In genomic region chr5:135188233-135188909, GRCh38 we compare ENCODE assay signal across 17 cellular contexts.
DNase-seq lines count a peak whose midpoint lies in the region; ATAC-seq, FAIRE-seq and TF ChIP-seq lines count a peak whose summit lies in the region.
"Had no signal": no experiment of that assay in that cellular context is flagged by ENCODE, and none has a peak within 500 bp of the region (broad histone marks: within the 10 kb centered on the region; RNA-seq: fewer than 3 reads in every experiment).

No MANE protein-coding gene starts in this region.

- no peak overlapping the region for H4K5ac ChIP-seq in H1 (ENCODE audit: insufficient read length, low read depth, low read length)

- no peak for ATAC-seq in HG03045 (IDR thresholded peaks at IDR 0.05; ENCODE audit: unreplicated experiment)
- ATAC-seq: HCT116, Panc1 had no signal

- H2AFZ ChIP-seq in Karpas-422 (ENCODE audit: low read length) (no peak overlapping the region), H1 (ENCODE audit: low read length) (no peak overlapping the region), parathyroid adenoma (no peak overlapping the region)
- H2AFZ ChIP-seq: GM23248 had no signal

- DNase-seq in DMS53 (lab: John Stamatoyannopoulos, UW) (peak; percentile 65), Karpas-422 (peak; percentile 55), H1 (ENCODE audit: low read depth in 1 of 2, low spot score in 2 of 2) (no peak), NCI-H1694 (lab: John Stamatoyannopoulos, UW) (no peak), GM10248 (ENCODE audit: extremely low spot score) (no peak)
- DNase-seq: ACHN, GDM1, GM23248, KBM-7, NCI-H1417 treated with DMSO at 0.1 percent for 48 hours, NCI-H1930 had no signal

- H2AK5ac ChIP-seq in H1 (ENCODE audit: low read depth, low read length), result no peak overlapping the region

- no peak overlapping the region for H2BK120ac ChIP-seq in H1 (replicated peaks; ENCODE audit: low read depth, low read length)

- no peak overlapping the region for H4K91ac ChIP-seq in H1 (replicated peaks; ENCODE audit: insufficient read length, low read length)

- no peak overlapping the region for H3K14ac ChIP-seq in H1 (ENCODE audit: insufficient read length)

- H4K20me1 ChIP-seq in Karpas-422 (ENCODE audit: insufficient read depth, low read depth, low read length) (no peaks in the 10 kb centered on the region), H1 (replicated peaks in 1 of 2; ENCODE audit: control insufficient read depth in 1 of 2, insufficient read depth in 2 of 2, low read length in 2 of 2) (no peaks in the 10 kb centered on the region)

- H3K4me1 ChIP-seq in Karpas-422 (ENCODE audit: low read length) (peaks cover 92% of the 10 kb centered on the region), H1 (replicated peaks in 1 of 4; ENCODE audit: control insufficient read depth in 3 of 4, insufficient read depth in 4 of 4, low read length in 3 of 4) (peaks cover 0 to 10% (median 4%) of the 10 kb centered on the region in 4 experiments; a peak in 5 of 7 replicates), parathyroid adenoma (peaks cover 2% of the 10 kb centered on the region)

- H2BK5ac ChIP-seq in H1 (ENCODE audit: low read depth, low read length), result no peak overlapping the region

- TF ChIP-seq RAD21 in H1 (IDR thresholded peaks at IDR 0.05 in 1 of 2, conservative IDR thresholded peaks at IDR 0.05 in 1 of 2; ENCODE audit: low read depth in 2 of 2, low read length in 2 of 2), result no peak

- H3K23ac ChIP-seq in H1 (ENCODE audit: insufficient read length), result no peak overlapping the region

- CTCF ChIA-PET in H1 (lab: Charles Lee; ENCODE audit: partially characterized antibody) (interaction anchor here (0.6 to 1.9 kb wide), 7 partner anchors 10 to 164 kb away, joined by 3 to 10 read pairs (median 5); no protein-coding TSS in a partner anchor), GM10248 (lab: Yijun Ruan, JAX) (interaction anchor here (0.9 to 1.4 kb wide), 3 partner anchors 9 to 239 kb away, joined by 3 read pairs; no protein-coding TSS in a partner anchor)

- H3K9me2 ChIP-seq in Karpas-422 (replicated peaks; ENCODE audit: insufficient read depth, low read length), result no peaks in the 10 kb centered on the region

- H3K27me3 ChIP-seq in Karpas-422 (ENCODE audit: low read length), result no peaks in the 10 kb centered on the region
- H3K27me3 ChIP-seq in H1 (replicated peaks in 1 of 4; ENCODE audit: control insufficient read depth in 3 of 4, extremely low read depth in 1 of 4, insufficient read depth in 3 of 4, low read length in 3 of 4), result peaks cover 3 to 21% (median 16%) of the 10 kb centered on the region in 4 experiments; a peak in 6 of 7 replicates
- no peaks in the 10 kb centered on the region for H3K27me3 ChIP-seq in parathyroid adenoma (ENCODE audit: control insufficient read depth, insufficient read depth, low read length)

- H3K4ac ChIP-seq in H1 (replicated peaks; ENCODE audit: insufficient read length, low read depth, low read length), result no peak overlapping the region

- H3K36me3 ChIP-seq in Karpas-422 (ENCODE audit: insufficient read depth, low read length) (no peaks in the 10 kb centered on the region), H1 (ENCODE audit: control insufficient read depth in 2 of 4, insufficient read depth in 4 of 4, low read length in 3 of 4) (no peaks in the 10 kb centered on the region), parathyroid adenoma (ENCODE audit: control insufficient read depth, insufficient read depth, low read length) (no peaks in the 10 kb centered on the region)
- H3K36me3 ChIP-seq: SJSA1 had no signal

- H3K79me1 ChIP-seq in H1 (ENCODE audit: low read depth, low read length), result no peaks in the 10 kb centered on the region

- H3K79me2 ChIP-seq in Karpas-422 (ENCODE audit: low read length) (0 out of 2 replicates have a peak, but pooled peaks cover 2% of the 10 kb centered on the region), H1 (ENCODE audit: control insufficient read depth in 1 of 2, insufficient read depth in 2 of 2, low read length in 2 of 2) (no peaks in the 10 kb centered on the region), parathyroid adenoma (no peaks in the 10 kb centered on the region)

- no peak for FAIRE-seq in H1 (lab: Jason Lieb, UNC)

- H3K27ac ChIP-seq in Karpas-422 (ENCODE audit: low read length) (peak overlapping the region; percentile 95), H1 (ENCODE audit: low read depth, low read length) (no peak overlapping the region), parathyroid adenoma (no peak overlapping the region)
- H3K27ac ChIP-seq: C4-2B, GM23248, SJSA1 had no signal

- no peak overlapping the region for H2BK12ac ChIP-seq in H1 (ENCODE audit: low read depth, low read length)

- POLR2A ChIA-PET in H1 (lab: Charles Lee; ENCODE audit: partially characterized antibody), result no interaction called here
- POLR2A ChIA-PET in GM10248 (lab: Yijun Ruan, JAX), result no interaction called here

- no peak overlapping the region for H3K18ac ChIP-seq in H1 (ENCODE audit: extremely low read depth, low read length)

- no peak overlapping the region for H4K8ac ChIP-seq in H1 (ENCODE audit: extremely low read depth, insufficient read depth, low read length)

- peak overlapping the region; percentile 12 for H3K4me3 ChIP-seq in Karpas-422 (ENCODE audit: low read length)
- H3K4me3 ChIP-seq in H1 (ENCODE audit: extremely low read depth in 1 of 4, insufficient read depth in 2 of 4, low read depth in 3 of 4, low read length in 4 of 4), result no peak overlapping the region
- H3K4me3 ChIP-seq in parathyroid adenoma (ENCODE audit: low read depth, low read length), result no peak overlapping the region
- H3K4me3 ChIP-seq: GM23248, SJSA1 had no signal

- no peaks in the 10 kb centered on the region for H3K23me2 ChIP-seq in H1 (ENCODE audit: low read depth, low read length)

- H3K9me3 ChIP-seq in Karpas-422 (ENCODE audit: low read length) (no peaks in the 10 kb centered on the region), H1 (ENCODE audit: insufficient read depth in 2 of 2, low read depth in 1 of 2, low read length in 1 of 2) (no peaks in the 10 kb centered on the region), parathyroid adenoma (ENCODE audit: control insufficient read depth, low read length) (no peaks in the 10 kb centered on the region)
- H3K9me3 ChIP-seq: SJSA1 had no signal

- no peak for TF ChIP-seq POLR2A in H1 (IDR thresholded peaks at IDR 0.05; ENCODE audit: control extremely low read depth in 1 of 2, low read depth in 2 of 2, low read length in 2 of 2)

- TF ChIP-seq CTCF in H1 (IDR thresholded peaks at IDR 0.05; ENCODE audit: control extremely low read depth in 1 of 3, insufficient read depth in 1 of 3, low read depth in 1 of 3, low read length in 3 of 3), result no peak
- TF ChIP-seq CTCF in parathyroid adenoma (IDR thresholded peaks at IDR 0.05), result no peak
- no peak for TF ChIP-seq CTCF in GM10248 (IDR thresholded peaks at IDR 0.05; ENCODE audit: control extremely low read depth, extremely low read depth, low read depth, missing control alignments)

- no peak overlapping the region for H2BK15ac ChIP-seq in H1 (ENCODE audit: low read length)

- 91% methylated on average over 4 of the region's 4 CpGs; no CpG with 5 or more reads in 1 of the 2 experiments for WGBS in H1 (ENCODE audit: extremely low coverage in 1 of 2, insufficient coverage in 1 of 2, insufficient read length in 1 of 2, insufficient replicate concordance in 2 of 2, low coverage in 1 of 2, low lambda C conversion rate in 2 of 2, missing lambda C conversion rate in 1 of 2), 2 experiments

- H3K4me2 ChIP-seq in Karpas-422 (ENCODE audit: low read depth, low read length, poor library complexity, severe bottlenecking) (peak overlapping the region; percentile 71), H1 (ENCODE audit: insufficient read depth in 1 of 2, low read depth in 2 of 2, low read length in 2 of 2) (no peak overlapping the region), parathyroid adenoma (ENCODE audit: low read length) (peak overlapping the region; percentile 10)

- peak overlapping the region; percentile 32 for H3K9ac ChIP-seq in Karpas-422 (ENCODE audit: low read length)
- peak overlapping the region in 1 of 4 experiments; percentile 10; a peak in 1 of 7 replicates for H3K9ac ChIP-seq in H1 (replicated peaks in 1 of 4; ENCODE audit: extremely low read depth in 1 of 4, low read depth in 3 of 4, low read length in 3 of 4)
- no peak overlapping the region for H3K9ac ChIP-seq in parathyroid adenoma
- H3K9ac ChIP-seq: GM23248 had no signal

- no peak overlapping the region for H2BK20ac ChIP-seq in H1 (ENCODE audit: low read length)

- no peak for TF ChIP-seq EP300 in H1 (IDR thresholded peaks at IDR 0.05; ENCODE audit: borderline replicate concordance in 1 of 2, low read depth in 2 of 2, low read length in 2 of 2)

- H3K56ac ChIP-seq in H1 (replicated peaks; ENCODE audit: insufficient read length, low read depth, low read length), result no peak overlapping the region

TF ChIP-seq in H1, 55 proteins besides CTCF, POLR2A, EP300 and RAD21:
- TF ChIP-seq EGR1 (IDR thresholded peaks at IDR 0.05; ENCODE audit: borderline replicate concordance, low read depth, low read length), result no peak
- peak; percentile 29; the same call in 1 of the 2 replicates for TF ChIP-seq MAFK (IDR thresholded peaks at IDR 0.05; ENCODE audit: low read depth, low read length)
- no peak for TF ChIP-seq BRCA1 (IDR thresholded peaks at IDR 0.05; ENCODE audit: low read depth, low read length)
TF ChIP-seq in H1: peak in this region for 1.

Comparison
In these comparisons a context has a peak if more than half of its experiments do, and no peak if none do; other contexts are left out.
1. DNase-seq: peak in DMS53 (single experiment) and Karpas-422 (single experiment); none in H1 (0 of 2), NCI-H1694 (single experiment) and GM10248 (single experiment).
2. H3K4me2 ChIP-seq: peak in Karpas-422 (single experiment) and parathyroid adenoma (single experiment); none in H1 (0 of 2).